25 cellular contexts compared by ENCODE assay signal in genomic region chr1:57835620-57836019, GRCh38.
DNase-seq lines count a peak whose midpoint lies in the region; ATAC-seq and TF ChIP-seq lines count a peak whose summit lies in the region.
"Had no signal": no experiment of that assay in that cellular context is flagged by ENCODE, and none has a peak within 500 bp of the region (broad histone marks: within the 10 kb centered on the region; RNA-seq: fewer than 3 reads in every experiment).

No MANE protein-coding gene starts in this region.

- no peaks in the 10 kb centered on the region for H3K9me3 ChIP-seq in mammary epithelial cell (replicated peaks; ENCODE audit: insufficient read depth, low read length)

- no peak overlapping the region for H3K4me3 Mint-ChIP-seq in progenitor cell of endocrine pancreas (ENCODE audit: low read depth)
- H3K4me3 Mint-ChIP-seq: activated CD8-positive, alpha-beta T cell treated with anti-CD3 and anti-CD28 coated beads for 36 hours; memory B cell; natural killer cell; stimulated activated naive CD8-positive, alpha-beta T cell treated with anti-CD3 and anti-CD28 coated beads, Interleukin-15, Interleukin-2, amounts not matched to agents 100 ng/mL and 50 ng/mL, for 24 hours; type B pancreatic cell had no signal

- no peaks in the 10 kb centered on the region for H3K79me2 ChIP-seq in mammary epithelial cell (ENCODE audit: insufficient read depth, low read length)

- 76% methylated on average over 5 of the region's 5 CpGs for WGBS in mammary epithelial cell (ENCODE audit: low coverage, missing lambda C conversion rate)

- no peak overlapping the region for H3K27ac Mint-ChIP-seq in progenitor cell of endocrine pancreas
- H3K27ac Mint-ChIP-seq: activated CD8-positive, alpha-beta T cell treated with anti-CD3 and anti-CD28 coated beads for 36 hours; memory B cell; natural killer cell; stimulated activated naive CD8-positive, alpha-beta T cell treated with anti-CD3 and anti-CD28 coated beads, Interleukin-15, Interleukin-2, amounts not matched to agents 100 ng/mL and 50 ng/mL, for 24 hours; type B pancreatic cell had no signal

- H3K27me3 Mint-ChIP-seq in progenitor cell of endocrine pancreas: peaks cover 8% of the 10 kb centered on the region
- H3K27me3 Mint-ChIP-seq: type B pancreatic cell had no signal

- H3K36me3 Mint-ChIP-seq in progenitor cell of endocrine pancreas (ENCODE audit: insufficient read depth): no peaks in the 10 kb centered on the region
- H3K36me3 Mint-ChIP-seq: memory B cell, natural killer cell, type B pancreatic cell had no signal

- no peaks in the 10 kb centered on the region for H3K4me1 Mint-ChIP-seq in progenitor cell of endocrine pancreas (ENCODE audit: low read depth)
- H3K4me1 Mint-ChIP-seq: memory B cell, natural killer cell had no signal

- H3K9ac ChIP-seq in mammary epithelial cell (ENCODE audit: insufficient read depth, low read length): no peak overlapping the region
- H3K9ac ChIP-seq: BLaER1 had no signal

- no peak overlapping the region for H3K4me2 ChIP-seq in mammary epithelial cell (ENCODE audit: insufficient read depth, low read depth, low read length)
- H3K4me2 ChIP-seq: BLaER1 had no signal

- intact Hi-C loops in mammary epithelial cell (cut with micrococcal nuclease): loop anchor here (1.0 to 5.0 kb wide), 5 partner anchors 142 to 712 kb away; partner anchors contain the start of gene OMA1

- H3K9me3 Mint-ChIP-seq in progenitor cell of endocrine pancreas (ENCODE audit: low read depth): peaks cover 7% of the 10 kb centered on the region
- H3K9me3 Mint-ChIP-seq: type B pancreatic cell had no signal

- H2AFZ ChIP-seq in mammary epithelial cell (ENCODE audit: low read depth, low read length): no peak overlapping the region

- H4K20me1 ChIP-seq in mammary epithelial cell (ENCODE audit: insufficient read depth, low read length): no peaks in the 10 kb centered on the region
- H4K20me1 ChIP-seq: BLaER1 had no signal

- H3K27me3 ChIP-seq in mammary epithelial cell (ENCODE audit: insufficient read depth, low read length): no peaks in the 10 kb centered on the region
- H3K27me3 ChIP-seq: BLaER1 had no signal

- dilution Hi-C loops in mammary epithelial cell (cut with HindIII; ENCODE audit: low sequenced_read_pairs): no loop called here

- in situ Hi-C loops in mammary epithelial cell (cut with MboI; ENCODE audit: low sequenced_read_pairs in 2 of 2): no loop called here

- no peaks in the 10 kb centered on the region for H3K36me3 ChIP-seq in mammary epithelial cell (ENCODE audit: insufficient read depth, low read length)
- H3K36me3 ChIP-seq: BLaER1, heart left ventricle had no signal

- H3K27ac ChIP-seq in mammary epithelial cell (ENCODE audit: insufficient read depth, low read depth, low read length): no peak overlapping the region
- H3K27ac ChIP-seq: BLaER1, heart left ventricle had no signal

- H3K4me1 ChIP-seq in mammary epithelial cell (ENCODE audit: insufficient read depth, low read length): peaks cover 40% of the 10 kb centered on the region
- H3K4me1 ChIP-seq: BLaER1, heart left ventricle had no signal

- DNase-seq in DMS 273 (lab: John Stamatoyannopoulos, UW; ENCODE audit: unreplicated experiment): peak; percentile 66
- DNase-seq in DMS 273 treated with DMSO at 0.1 percent for 48 hours (lab: John Stamatoyannopoulos, UW): no peak
- peak; percentile 72 for DNase-seq in NCI-H146 (lab: John Stamatoyannopoulos, UW)
- peak; percentile 35 for DNase-seq in mammary epithelial cell
- DNase-seq in left kidney (ENCODE audit: low read depth, low spot score): peak; percentile 58
- no peak for DNase-seq in stimulated activated CD4-positive, alpha-beta T cell treated with anti-CD3 and anti-CD28 coated beads, Interleukin-12 subunit alpha, Interleukin-12 subunit beta, amount 100 ng/mL, for 4 hours
- no peak for DNase-seq in progenitor cell of endocrine pancreas (ENCODE audit: low spot score, unreplicated experiment)
- DNase-seq: 8988T; activated CD4-positive, CD25-positive, alpha-beta regulatory T cell; activated CD8-positive, alpha-beta T cell treated with anti-CD3 and anti-CD28 coated beads for 36 hours; activated naive CD4-positive, alpha-beta T cell treated with Interleukin-2 at 50 U/mL for 16 hours; activated T-cell treated with anti-CD3 and anti-CD28 coated beads, Interleukin-2, amount 50 U/mL, for 1 hour; anterior cingulate cortex; heart left ventricle; natural killer cell; NCI-H1694; SHP77; stimulated activated CD4-positive, alpha-beta T cell treated with anti-CD3 and anti-CD28 coated beads, Interleukin-2, amount 100 ng/mL, for 24 hours had no signal

- CTCF ChIA-PET in mammary epithelial cell (lab: Charles Lee; ENCODE audit: low non-redundant PET): interaction anchor here (0.5 kb wide), 1 partner anchor 140 kb away, joined by 3 read pairs; no protein-coding TSS in a partner anchor

- no peak for ATAC-seq in GM19397 (IDR thresholded peaks at IDR 0.05; ENCODE audit: unreplicated experiment)
- ATAC-seq: activated CD8-positive, alpha-beta T cell treated with anti-CD3 and anti-CD28 coated beads for 36 hours; HCT116; heart left ventricle; HepG2; natural killer cell had no signal

- peak; percentile 29 to 64 for TF ChIP-seq CTCF in mammary epithelial cell (conservative IDR thresholded peaks at IDR 0.05 in 1 of 2, IDR thresholded peaks at IDR 0.05 in 1 of 2; ENCODE audit: extremely low read depth in 1 of 2, insufficient read depth in 1 of 2, low read depth in 1 of 2, low read length in 2 of 2)
- no peak for TF ChIP-seq CTCF in progenitor cell of endocrine pancreas (IDR thresholded peaks at IDR 0.05; ENCODE audit: unreplicated experiment)

- no peak overlapping the region for H3K4me3 ChIP-seq in mammary epithelial cell (replicated peaks in 1 of 3; ENCODE audit: insufficient read depth in 1 of 3, low read depth in 2 of 3, low read length in 3 of 3)
- H3K4me3 ChIP-seq: BLaER1, heart left ventricle had no signal

- BruUV-seq in mammary epithelial cell (replicated peaks; lab: Mats Ljungman, UMichigan): no TSS peak

Comparison
In these comparisons a context has a peak if more than half of its experiments do, and no peak if none do; other contexts are left out.
1. DNase-seq: peak in DMS 273 (single experiment), NCI-H146 (single experiment), mammary epithelial cell (single experiment) and left kidney (single experiment); none in DMS 273 treated with DMSO at 0.1 percent for 48 hours (single experiment), stimulated activated CD4-positive, alpha-beta T cell treated with anti-CD3 and anti-CD28 coated beads, Interleukin-12 subunit alpha, Interleukin-12 subunit beta, amount 100 ng/mL, for 4 hours (single experiment) and progenitor cell of endocrine pancreas (single experiment).